ENCODE assay signal across 22 cellular contexts in the genomic region with DNA sequence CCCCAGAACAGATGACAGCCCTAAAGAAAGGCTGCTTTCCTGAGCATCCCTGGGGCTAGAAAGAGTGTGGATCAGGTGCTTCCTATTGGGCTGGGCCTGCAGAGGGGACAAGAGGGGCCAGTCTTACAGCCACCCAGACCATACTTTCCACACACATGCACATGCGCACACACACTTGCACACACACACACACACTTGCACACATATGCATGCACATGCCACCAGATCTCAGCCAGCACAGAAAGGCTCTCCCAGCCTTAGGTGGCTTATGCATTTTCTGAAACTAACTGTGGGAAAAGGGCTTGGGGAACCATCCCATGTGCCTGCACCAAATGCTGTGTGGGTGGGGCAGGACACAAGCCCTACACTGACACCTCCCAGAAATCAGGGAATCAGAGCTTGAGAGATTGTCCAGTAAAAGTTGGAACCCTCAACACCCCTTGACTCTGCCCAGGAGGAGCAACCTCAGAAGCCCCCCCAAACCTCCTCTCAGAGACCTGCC. TPM values are rescaled to one million over a fixed set of nuclear protein-coding genes. Genes with fewer than 3 reads are reported as not detected.
DNase-seq lines count a peak whose midpoint lies in the region; FAIRE-seq and TF ChIP-seq lines count a peak whose summit lies in the region.
"Had no signal": no experiment of that assay in that cellular context is flagged by ENCODE, and none has a peak within 500 bp of the region (broad histone marks: within the 10 kb centered on the region; RNA-seq: fewer than 3 reads in every experiment).

No MANE protein-coding gene starts in this region.

- H3K36me3 ChIP-seq in endodermal cell (ENCODE audit: control insufficient read depth, insufficient read depth, low read length) = peaks cover 7% of the 10 kb centered on the region
- no peaks in the 10 kb centered on the region for H3K36me3 ChIP-seq in neural progenitor cell
- peaks cover 0 to 5% (median 0%) of the 10 kb centered on the region in 5 donors for H3K36me3 ChIP-seq in subcutaneous abdominal adipose tissue (ENCODE audit: control insufficient read depth in 5 of 5, insufficient read depth in 5 of 5, low read length in 5 of 5)
- H3K36me3 ChIP-seq: left lung had no signal

- peaks cover 6% of the 10 kb centered on the region for H3K36me3 Mint-ChIP-seq in endodermal cell (ENCODE audit: low read depth)
- no peaks in the 10 kb centered on the region for H3K36me3 Mint-ChIP-seq in neural progenitor cell
- no peaks in the 10 kb centered on the region for H3K36me3 Mint-ChIP-seq in HFFc6 (ENCODE audit: low read depth)
- H3K36me3 Mint-ChIP-seq: CD8-positive, alpha-beta memory T cell had no signal

- H3K27ac Mint-ChIP-seq in endodermal cell = no peak overlapping the region
- H3K27ac Mint-ChIP-seq in neural progenitor cell = no peak overlapping the region
- no peak overlapping the region for H3K27ac Mint-ChIP-seq in HFFc6
- H3K27ac Mint-ChIP-seq: activated CD4-positive, alpha-beta T cell treated with anti-CD3 and anti-CD28 coated beads, Interleukin-2, amount 10 ng/mL, durations not matched to agents 24 days and 14 days; stimulated activated effector memory CD8-positive, alpha-beta T cell treated with anti-CD3 and anti-CD28 coated beads, Interleukin-12 subunit alpha, Interleukin-12 subunit beta, amount 100 ng/mL, for 72 hours had no signal

- H3K9ac ChIP-seq in endodermal cell (ENCODE audit: extremely low read depth, low read length, poor library complexity, severe bottlenecking) (peak overlapping the region; percentile 63), neural progenitor cell (no peak overlapping the region), subcutaneous abdominal adipose tissue (ENCODE audit: low read length in 5 of 5) (no peak overlapping the region)

- peaks cover 14% of the 10 kb centered on the region for H3K9me3 Mint-ChIP-seq in endodermal cell
- H3K9me3 Mint-ChIP-seq in neural progenitor cell = peaks cover 7% of the 10 kb centered on the region
- H3K9me3 Mint-ChIP-seq in HFFc6 = peaks cover 19% of the 10 kb centered on the region

- DNase-seq in HTR-8/SVneo (ENCODE audit: insufficient read length, low spot score) = no peak
- DNase-seq in endodermal cell = no peak
- no peak for DNase-seq in neural progenitor cell (ENCODE audit: low spot score)
- no peak for DNase-seq in HFFc6
- DNase-seq in glomerular visceral epithelial cell (ENCODE audit: extremely low spot score) = no peak
- DNase-seq in NCI-H2029 treated with DMSO at 0.1 percent for 48 hours (lab: John Stamatoyannopoulos, UW) = no peak
- no peak for DNase-seq in activated CD8-positive, alpha-beta memory T cell treated with anti-CD3 and anti-CD28 coated beads for 24 hours
- DNase-seq: activated CD4-positive, alpha-beta T cell treated with anti-CD3 and anti-CD28 coated beads, Interleukin-2, amount 10 ng/mL, durations not matched to agents 24 days and 14 days; CD8-positive, alpha-beta memory T cell; DND-41; foreskin melanocyte; NCI-H1436 treated with DMSO at 0.1 percent for 48 hours; stimulated activated CD4-positive, alpha-beta T cell treated with anti-CD3 and anti-CD28 coated beads, Interleukin-12 subunit alpha, Interleukin-12 subunit beta, amount 100 ng/mL, for 4 hours had no signal

- H3K27ac ChIP-seq in endodermal cell (ENCODE audit: low read depth, low read length) = no peak overlapping the region
- no peak overlapping the region for H3K27ac ChIP-seq in neural progenitor cell
- no peak overlapping the region for H3K27ac ChIP-seq in subcutaneous abdominal adipose tissue (ENCODE audit: low read depth, low read length)
- H3K27ac ChIP-seq: left lung had no signal

- peak; percentile 4 for FAIRE-seq in HTR-8/SVneo (lab: Jason Lieb, UNC)
- FAIRE-seq: colon, GM18507, urothelium cell line had no signal

- 79% methylated on average over 1 of the region's 1 CpG; no CpG with 5 or more reads in 1 of the 2 experiments for WGBS in endodermal cell (ENCODE audit: insufficient coverage in 1 of 2, insufficient read length in 1 of 2), 2 experiments

- H3K4me1 Mint-ChIP-seq in endodermal cell (peaks cover 6% of the 10 kb centered on the region), neural progenitor cell (peaks cover 18% of the 10 kb centered on the region), HFFc6 (ENCODE audit: low read depth) (no peaks in the 10 kb centered on the region)
- H3K4me1 Mint-ChIP-seq: activated CD4-positive, alpha-beta T cell treated with anti-CD3 and anti-CD28 coated beads, Interleukin-2, amount 10 ng/mL, durations not matched to agents 24 days and 14 days had no signal

- peaks cover 40% of the 10 kb centered on the region for H4K20me1 ChIP-seq in neural progenitor cell (ENCODE audit: low read depth)

- H3K4me1 ChIP-seq in endodermal cell (ENCODE audit: control insufficient read depth, insufficient read depth, low read length) = peaks cover 2% of the 10 kb centered on the region
- H3K4me1 ChIP-seq in neural progenitor cell = peaks cover 9% of the 10 kb centered on the region
- H3K4me1 ChIP-seq in subcutaneous abdominal adipose tissue (ENCODE audit: control insufficient read depth in 5 of 5, insufficient read depth in 5 of 5, low read length in 5 of 5) = peaks cover 0 to 23% (median 15%) of the 10 kb centered on the region in 5 donors

- H3K27me3 ChIP-seq in endodermal cell (ENCODE audit: control insufficient read depth, insufficient read depth, low read length, poor library complexity, severe bottlenecking) (peaks cover 34% of the 10 kb centered on the region), neural progenitor cell (peaks cover 88% of the 10 kb centered on the region), subcutaneous abdominal adipose tissue (ENCODE audit: control insufficient read depth in 5 of 5, insufficient read depth in 4 of 5, low read length in 5 of 5) (peaks cover 25 to 66% (median 59%) of the 10 kb centered on the region in 5 donors)

- peak overlapping the region; percentile 83 for H3K4me2 ChIP-seq in neural progenitor cell

- peaks cover 71% of the 10 kb centered on the region for H3K27me3 Mint-ChIP-seq in endodermal cell (ENCODE audit: insufficient read depth)
- peaks cover 44% of the 10 kb centered on the region for H3K27me3 Mint-ChIP-seq in neural progenitor cell (ENCODE audit: insufficient read depth, low read depth)
- peaks cover 20% of the 10 kb centered on the region for H3K27me3 Mint-ChIP-seq in HFFc6 (ENCODE audit: insufficient read depth)

- peak overlapping the region; percentile 90 for H3K4me3 ChIP-seq in endodermal cell (ENCODE audit: low read length)
- H3K4me3 ChIP-seq in neural progenitor cell = peak overlapping the region; percentile 43
- H3K4me3 ChIP-seq in subcutaneous abdominal adipose tissue (ENCODE audit: low read depth in 1 of 5, low read length in 5 of 5) = peak overlapping the region in 4 of 5 donors; percentile 57 to 65 (median 60)

- peaks cover 7% of the 10 kb centered on the region for H3F3A ChIP-seq in neural progenitor cell (ENCODE audit: low read depth)

- TF ChIP-seq CTCF in endodermal cell (conservative IDR thresholded peaks at IDR 0.05) (no peak), neural progenitor cell (IDR thresholded peaks at IDR 0.05) (no peak), HFFc6 (IDR thresholded peaks at IDR 0.05) (no peak)

- H2AFZ ChIP-seq in neural progenitor cell (replicated peaks) = no peak overlapping the region

- H3K4me3 Mint-ChIP-seq in endodermal cell (peak overlapping the region; percentile 59), neural progenitor cell (peak overlapping the region; percentile 76), HFFc6 (no peak overlapping the region)
- H3K4me3 Mint-ChIP-seq: activated CD4-positive, alpha-beta T cell treated with anti-CD3 and anti-CD28 coated beads, Interleukin-2, amount 10 ng/mL, durations not matched to agents 24 days and 14 days; CD8-positive, alpha-beta memory T cell; stimulated activated effector memory CD8-positive, alpha-beta T cell treated with anti-CD3 and anti-CD28 coated beads, Interleukin-12 subunit alpha, Interleukin-12 subunit beta, amount 100 ng/mL, for 72 hours had no signal

- H3K9me3 ChIP-seq in endodermal cell (ENCODE audit: control insufficient read depth, low read length) (no peaks in the 10 kb centered on the region), neural progenitor cell (ENCODE audit: low read depth) (no peaks in the 10 kb centered on the region), subcutaneous abdominal adipose tissue (ENCODE audit: control insufficient read depth in 5 of 5, low read length in 5 of 5) (peaks cover 4 to 17% (median 15%) of the 10 kb centered on the region in 5 donors)

- H3K79me2 ChIP-seq in neural progenitor cell (ENCODE audit: low read depth) = no peaks in the 10 kb centered on the region

RNA-seq across cellular contexts. Expression of gene DIO3, which starts 2.5 kb away (rescaled TPM):
- total RNA-seq in endodermal cell = 10 to 100 TPM; 24.2 to 60.5 TPM
- 27.3 TPM for polyA plus RNA-seq in endodermal cell (2013, experiment 1 of 2)
- polyA plus RNA-seq in endodermal cell (2013, experiment 2 of 2) = 37.6 TPM
- 0.90 and 3.3 TPM in 2 replicates for total RNA-seq in neural progenitor cell (ENCODE audit: low replicate concordance)
- total RNA-seq in HFFc6 (2021; fragmentation: NEBNext Ultra II Directional; extraction: Animal tissue kit (Norgen Biotek cat#: 25700)) = not detected
- total RNA-seq: activated CD4-positive, alpha-beta T cell treated with anti-CD3 and anti-CD28 coated beads, Interleukin-2, amount 10 ng/mL, durations not matched to agents 24 days and 14 days; CD8-positive, alpha-beta memory T cell; M059J; myocyte; RPMI7951 had no signal
- polyA plus RNA-seq: CD8-positive, alpha-beta memory T cell had no signal
